14 cellular contexts compared by ENCODE assay signal in the genomic region with DNA sequence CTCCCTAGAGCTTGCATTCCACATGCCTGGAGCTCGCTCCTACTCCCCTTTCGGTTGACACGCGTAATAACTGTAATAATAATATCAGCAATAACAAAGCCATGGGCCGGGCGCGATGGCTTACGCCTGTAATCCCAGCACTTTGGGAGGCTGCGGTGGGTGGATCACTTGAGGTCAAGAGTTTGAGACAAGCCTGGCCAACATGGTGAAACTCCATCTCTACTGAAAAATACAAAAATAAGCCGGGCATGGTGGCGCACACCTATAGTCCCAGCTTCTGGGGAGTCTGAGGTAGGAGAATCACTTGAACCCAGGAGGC. TPM values are rescaled to one million over a fixed set of nuclear protein-coding genes. Genes with fewer than 3 reads are reported as not detected.
DNase-seq lines count a peak whose midpoint lies in the region; ATAC-seq and TF ChIP-seq lines count a peak whose summit lies in the region.
"Not testable (repeated sequence)": the region's sequence is repeated elsewhere in the genome, so short reads cannot be mapped to it uniquely, and the experiment has no call there.
"Had no signal": no experiment of that assay in that cellular context is flagged by ENCODE, and none has a peak within 500 bp of the region (broad histone marks: within the 10 kb centered on the region; RNA-seq: fewer than 3 reads in every experiment).

No MANE protein-coding gene starts in this region.

- H2BK12ac ChIP-seq in trophoblast cell (ENCODE audit: low read length) = not testable (repeated sequence)

- H3K79me1 ChIP-seq in trophoblast cell (ENCODE audit: low read length) = not testable (repeated sequence)

- H3K36me3 ChIP-seq in HUES64 (ENCODE audit: insufficient read depth, low read length); lower lobe of right lung; trophoblast cell (ENCODE audit: control insufficient read depth in 1 of 2, insufficient read depth in 2 of 2, low read length in 2 of 2): not testable (repeated sequence)

- not testable (repeated sequence) for TF ChIP-seq CTCF in choroid plexus epithelial cell (conservative IDR thresholded peaks at IDR 0.05; ENCODE audit: low read depth, low read length); lower lobe of right lung (IDR thresholded peaks at IDR 0.05)

- H3K23ac ChIP-seq in trophoblast cell (ENCODE audit: low read length) = not testable (repeated sequence)

- not testable (repeated sequence) for H2BK120ac ChIP-seq in trophoblast cell (ENCODE audit: insufficient read depth, low read length, poor library complexity)

- H2AFZ ChIP-seq in trophoblast cell (ENCODE audit: insufficient read depth, low read length, poor library complexity) = not testable (repeated sequence)

- DNase-seq in choroid plexus epithelial cell (ENCODE audit: low read depth) = peak; percentile 39
- DNase-seq in Right ventricle myocardium superior, lower lobe of right lung, trophoblast cell: not testable (repeated sequence)

- WGBS in HUES64 = 86% methylated on average over 11 of the region's 11 CpGs
- WGBS in trophoblast cell (ENCODE audit: extremely low coverage, insufficient coverage, insufficient read length) = no CpG with 5 or more reads among the region's 11 CpGs

- H3K4me2 ChIP-seq in trophoblast cell (ENCODE audit: low read length) = peak overlapping the region; percentile 53

- H3K79me2 ChIP-seq in trophoblast cell (ENCODE audit: control insufficient read depth, insufficient read depth, low read length, poor library complexity) = not testable (repeated sequence)

- H3K9ac ChIP-seq in HUES64 (ENCODE audit: low read depth, low read length); trophoblast cell (ENCODE audit: low read length): not testable (repeated sequence)

- H3K14ac ChIP-seq in trophoblast cell (ENCODE audit: low read length) = not testable (repeated sequence)

- not testable (repeated sequence) for H2AK5ac ChIP-seq in trophoblast cell (ENCODE audit: low read length)

- H4K91ac ChIP-seq in trophoblast cell (ENCODE audit: low read depth, low read length) = not testable (repeated sequence)

- not testable (repeated sequence) for H4K8ac ChIP-seq in trophoblast cell (ENCODE audit: low read depth, low read length)

- peaks cover 40% of the 10 kb centered on the region for H3K27me3 ChIP-seq in HUES64 (ENCODE audit: insufficient read depth, low read length)
- not testable (repeated sequence) for H3K27me3 ChIP-seq in lower lobe of right lung (ENCODE audit: low read depth); trophoblast cell (ENCODE audit: insufficient read depth, low read length)

- H4K12ac ChIP-seq in trophoblast cell (ENCODE audit: low read depth, low read length) = not testable (repeated sequence)

- not testable (repeated sequence) for H3K4ac ChIP-seq in trophoblast cell (ENCODE audit: low read depth, low read length)

- intact Hi-C loops in Right ventricle myocardium superior (cut with DNase I); lower lobe of right lung (cut with DNase I): not testable (repeated sequence)

- not testable (repeated sequence) for H3K27ac ChIP-seq in HUES64 (ENCODE audit: low read depth, low read length); lower lobe of right lung; trophoblast cell (ENCODE audit: low read depth, low read length)

- not testable (repeated sequence) for H3K18ac ChIP-seq in trophoblast cell (ENCODE audit: low read length)

- H2BK5ac ChIP-seq in trophoblast cell (ENCODE audit: low read depth, low read length, poor library complexity) = not testable (repeated sequence)

- H3K4me3 ChIP-seq in HUES64 (ENCODE audit: low read length) (peak overlapping the region; percentile 53), choroid plexus epithelial cell (ENCODE audit: low read depth, low read length) (peak overlapping the region; percentile 47), lower lobe of right lung (peak overlapping the region; percentile 35)
- H3K4me3 ChIP-seq in trophoblast cell (ENCODE audit: low read depth, low read length) = not testable (repeated sequence)

- H3K4me1 ChIP-seq in HUES64 (ENCODE audit: insufficient read depth, low read length) (peaks cover 26% of the 10 kb centered on the region), lower lobe of right lung (peaks cover 33% of the 10 kb centered on the region), trophoblast cell (ENCODE audit: control insufficient read depth in 1 of 2, insufficient read depth in 2 of 2, low read length in 2 of 2) (peaks cover 25 to 28% of the 10 kb centered on the region in 2 experiments)

- not testable (repeated sequence) for H3K9me3 ChIP-seq in HUES64 (ENCODE audit: insufficient read depth, low read depth, low read length); lower lobe of right lung; trophoblast cell (ENCODE audit: insufficient read depth, low read depth, low read length)

- ATAC-seq in Right ventricle myocardium superior (ENCODE audit: poor library complexity) = peak; percentile 9
- ATAC-seq in lower lobe of right lung = peak in 1 of 2 donors; percentile 2

RNA-seq across cellular contexts. Expression of a gene that starts 5.9 kb away (rescaled TPM):
- 0.40 TPM for polyA plus RNA-seq in HUES64 (2013, experiment 1 of 2)
- 0.95 TPM for polyA plus RNA-seq in HUES64 (2013, experiment 2 of 2)
- total RNA-seq in Right ventricle myocardium superior (0.19 TPM), lower lobe of right lung (3.6 TPM)
- 46.3 and 48.1 TPM in 2 replicates for polyA plus RNA-seq in trophoblast cell (2013)
- total RNA-seq: lung microvascular endothelial cell had no signal

RNA-seq across cellular contexts. Expression of a gene that starts 20.1 kb away (rescaled TPM):
- polyA plus RNA-seq in HUES64 (2013, experiment 1 of 2) = 21.4 TPM
- 22.1 TPM for polyA plus RNA-seq in HUES64 (2013, experiment 2 of 2)
- total RNA-seq in Right ventricle myocardium superior (15.7 TPM), lower lobe of right lung (47.3 TPM)
- polyA plus RNA-seq in trophoblast cell (2013) = 29.5 and 29.9 TPM in 2 replicates

RNA-seq across cellular contexts. Expression of a gene that starts 27.3 kb away (rescaled TPM):
- polyA plus RNA-seq in HUES64 (2013, experiment 1 of 2) = 0.30 TPM
- 0.32 TPM for polyA plus RNA-seq in HUES64 (2013, experiment 2 of 2)
- 0.89 TPM for total RNA-seq in Right ventricle myocardium superior
- 7.5 TPM for total RNA-seq in lower lobe of right lung
- 75.1 and 79.1 TPM in 2 replicates for polyA plus RNA-seq in trophoblast cell (2013)
- total RNA-seq: OCI-LY7 had no signal

RNA-seq across cellular contexts. Expression of a gene that starts 52.2 kb away (rescaled TPM):
- 2.7 TPM for polyA plus RNA-seq in HUES64 (2013, experiment 1 of 2)
- polyA plus RNA-seq in HUES64 (2013, experiment 2 of 2) = 4.9 TPM
- total RNA-seq in Right ventricle myocardium superior = 9.0 TPM
- total RNA-seq in lower lobe of right lung = 12.7 TPM
- polyA plus RNA-seq in trophoblast cell (2013) = 3.7 and 4.0 TPM in 2 replicates

RNA-seq across cellular contexts. Expression of a gene that starts 59.0 kb away (rescaled TPM):
- polyA plus RNA-seq in HUES64 (2013, experiment 1 of 2) = not detected
- not detected for polyA plus RNA-seq in HUES64 (2013, experiment 2 of 2)
- total RNA-seq in Right ventricle myocardium superior (not detected), lower lobe of right lung (not detected)
- not detected in 2 replicates for polyA plus RNA-seq in trophoblast cell (2013)
- total RNA-seq: activated CD8-positive, alpha-beta T cell treated with anti-CD3 and anti-CD28 coated beads for 36 hours; esophagus squamous epithelium; GM12878; lung microvascular endothelial cell; OCI-LY7; posterior vena cava; Right ventricle myocardium inferior; tibial nerve had no signal
- polyA plus RNA-seq: small intestine had no signal
